ENCODE assay signal across 8 cellular contexts in the genomic region with DNA sequence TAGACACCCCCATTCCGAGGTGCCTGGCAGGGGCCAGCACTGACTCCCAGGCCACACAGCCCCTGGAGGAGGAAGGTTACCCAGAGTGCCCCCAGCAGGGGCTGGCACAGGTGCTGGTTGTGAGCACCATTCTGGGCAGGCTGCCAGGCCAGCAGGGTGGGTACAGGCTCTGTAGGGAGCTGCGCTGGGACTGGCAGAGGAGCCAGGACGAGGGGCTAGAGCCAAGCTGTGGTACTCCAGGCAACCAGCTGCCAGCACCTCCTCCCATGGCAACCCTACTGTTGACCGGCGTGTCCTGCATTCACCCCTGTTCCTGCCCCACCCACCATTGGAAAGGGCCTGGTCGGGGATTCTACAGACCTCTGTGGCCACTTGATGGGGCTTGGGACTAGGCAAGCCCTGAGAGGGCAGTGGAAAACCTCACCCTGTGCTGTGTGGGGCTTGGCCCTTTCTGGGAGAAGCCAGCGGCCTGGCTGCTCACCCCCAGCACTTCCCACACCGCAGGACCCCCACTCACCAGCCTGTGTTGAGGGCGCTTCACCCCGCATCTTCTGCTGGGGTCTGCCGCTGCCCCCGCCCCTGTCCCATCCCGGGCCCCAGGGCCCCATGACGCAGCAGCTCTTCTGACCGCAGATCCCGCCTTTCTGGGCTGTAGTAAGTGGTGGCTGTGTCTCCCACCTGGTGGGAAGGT. TPM values are rescaled to one million over a fixed set of nuclear protein-coding genes. Genes with fewer than 3 reads are reported as not detected.
DNase-seq lines count a peak whose midpoint lies in the region; ATAC-seq and TF ChIP-seq lines count a peak whose summit lies in the region.

No MANE protein-coding gene starts in this region.

- H3K4me1 ChIP-seq in tibial nerve = peaks cover 0 to 22% (median 0%) of the 10 kb centered on the region in 4 donors

- no peaks in the 10 kb centered on the region for H3K9me3 Mint-ChIP-seq in activated CD8-positive, alpha-beta memory T cell treated with anti-CD3 and anti-CD28 coated beads, Interleukin-2, amount 10 ng/mL, durations not matched to agents 7 days and 5 days (ENCODE audit: low read depth)
- no peaks in the 10 kb centered on the region for H3K9me3 Mint-ChIP-seq in T-cell

- CTCF ChIA-PET in activated CD8-positive, alpha-beta memory T cell treated with anti-CD3 and anti-CD28 coated beads, Interleukin-2, amount 10 ng/mL, durations not matched to agents 7 days and 5 days (lab: Charles Lee) = no interaction called here
- CTCF ChIA-PET in T-cell (lab: Charles Lee) = no interaction called here

- peaks cover 30% of the 10 kb centered on the region for H3K27me3 Mint-ChIP-seq in activated CD8-positive, alpha-beta memory T cell treated with anti-CD3 and anti-CD28 coated beads, Interleukin-2, amount 10 ng/mL, durations not matched to agents 7 days and 5 days
- peaks cover 15 to 35% of the 10 kb centered on the region in 2 donors for H3K27me3 Mint-ChIP-seq in T-cell

- peak overlapping the region in 1 of 4 donors; percentile 57 for H3K27ac ChIP-seq in tibial nerve

- H3K9me3 ChIP-seq in tibial nerve = no peaks in the 10 kb centered on the region

- H3K4me3 ChIP-seq in tibial nerve = peak overlapping the region in 3 of 4 donors; percentile 17 to 43 (median 17)

- WGBS in tibial nerve, 2 donors = 59 to 62% methylated on average over 6 to 16 of the region's 16 CpGs

- no peak for TF ChIP-seq CTCF in tibial nerve (IDR thresholded peaks at IDR 0.05)

- TF ChIP-seq EP300 in tibial nerve (IDR thresholded peaks at IDR 0.05) = no peak

- no peak overlapping the region for H3K4me3 Mint-ChIP-seq in activated CD8-positive, alpha-beta memory T cell treated with anti-CD3 and anti-CD28 coated beads, Interleukin-2, amount 10 ng/mL, durations not matched to agents 7 days and 5 days
- peak overlapping the region in 2 of 3 donors; percentile 45 to 75 for H3K4me3 Mint-ChIP-seq in T-cell

- H3K27ac Mint-ChIP-seq in activated CD8-positive, alpha-beta memory T cell treated with anti-CD3 and anti-CD28 coated beads, Interleukin-2, amount 10 ng/mL, durations not matched to agents 7 days and 5 days = no peak overlapping the region
- H3K27ac Mint-ChIP-seq in T-cell = no peak overlapping the region

- peak; percentile 64 for DNase-seq in activated CD8-positive, alpha-beta memory T cell treated with anti-CD3 and anti-CD28 coated beads, Interleukin-2, amount 50 U/mL, for 48 hours
- no peak for DNase-seq in activated CD8-positive, alpha-beta memory T cell treated with anti-CD3 and anti-CD28 coated beads, Interleukin-2, amount 10 ng/mL, durations not matched to agents 7 days and 5 days
- DNase-seq in T-cell (no peak), iPS-NIHi11 (ENCODE audit: low spot score) (peak; percentile 40), tibial nerve (ENCODE audit: low spot score in 2 of 2) (no peak), mucosa of gallbladder (ENCODE audit: low spot score) (no peak)

- no peak for TF ChIP-seq POLR2A in tibial nerve (IDR thresholded peaks at IDR 0.05)

- no peak for ATAC-seq in activated CD8-positive, alpha-beta memory T cell treated with anti-CD3 and anti-CD28 coated beads, Interleukin-2, amount 10 ng/mL, durations not matched to agents 7 days and 5 days
- no peak for ATAC-seq in T-cell (replicated peaks in 1 of 4)
- ATAC-seq in GM19455 (IDR thresholded peaks at IDR 0.05; ENCODE audit: unreplicated experiment) = no peak
- ATAC-seq in GM18498 (IDR thresholded peaks at IDR 0.05; ENCODE audit: unreplicated experiment) = no peak

- peaks cover 10% of the 10 kb centered on the region for H3K36me3 Mint-ChIP-seq in activated CD8-positive, alpha-beta memory T cell treated with anti-CD3 and anti-CD28 coated beads, Interleukin-2, amount 10 ng/mL, durations not matched to agents 7 days and 5 days
- H3K36me3 Mint-ChIP-seq in T-cell = no peaks in the 10 kb centered on the region

- H3K4me1 Mint-ChIP-seq in activated CD8-positive, alpha-beta memory T cell treated with anti-CD3 and anti-CD28 coated beads, Interleukin-2, amount 10 ng/mL, durations not matched to agents 7 days and 5 days = peaks cover 13% of the 10 kb centered on the region
- peaks cover 5 to 17% (median 8%) of the 10 kb centered on the region in 3 donors for H3K4me1 Mint-ChIP-seq in T-cell

- peaks cover 0 to 50% of the 10 kb centered on the region in 2 donors for H3K27me3 ChIP-seq in tibial nerve

- no peaks in the 10 kb centered on the region for H3K36me3 ChIP-seq in tibial nerve

- POLR2A ChIA-PET in T-cell (lab: Charles Lee) = interaction anchor here in 1 of 2 donors (0.6 kb wide), 1 partner anchor 9 kb away, joined by 3 read pairs; no protein-coding TSS in a partner anchor

RNA-seq across cellular contexts. Expression of gene CLDN5, which starts 1.9 kb away (rescaled TPM):
- not detected for total RNA-seq in activated CD8-positive, alpha-beta memory T cell treated with anti-CD3 and anti-CD28 coated beads, Interleukin-2, amount 10 ng/mL, durations not matched to agents 7 days and 5 days
- total RNA-seq in T-cell (under 1 TPM in 4 of 5 donors, not detected in 1; 0.36 to 0.98 (median 0.85) TPM), tibial nerve (100 to 1,000 TPM; 102 to 226 (median 170) TPM), mucosa of gallbladder (27.5 TPM)

RNA-seq across cellular contexts. Expression of gene CDC45, which starts 42.6 kb away (rescaled TPM):
- 100 to 1,000 TPM in 1 of 2 experiments, 10 to 100 TPM in 1; 94.8 to 104 TPM for total RNA-seq in activated CD8-positive, alpha-beta memory T cell treated with anti-CD3 and anti-CD28 coated beads, Interleukin-2, amount 10 ng/mL, durations not matched to agents 7 days and 5 days
- total RNA-seq in T-cell = 1 to 10 TPM in 4 of 5 donors, under 1 TPM in 1; 0.56 to 2.7 (median 2.2) TPM
- under 1 TPM in 1 of 4 donors, not detected in 3; 0.98 TPM for total RNA-seq in tibial nerve
- total RNA-seq in mucosa of gallbladder = 1.6 TPM

RNA-seq across cellular contexts. Expression of gene UFD1, which starts 43.3 kb away (rescaled TPM):
- total RNA-seq in activated CD8-positive, alpha-beta memory T cell treated with anti-CD3 and anti-CD28 coated beads, Interleukin-2, amount 10 ng/mL, durations not matched to agents 7 days and 5 days = 100 to 1,000 TPM in 1 of 2 experiments, 10 to 100 TPM in 1; 80.1 to 111 TPM
- 10 to 100 TPM; 52.9 to 85.1 (median 60.0) TPM for total RNA-seq in T-cell
- total RNA-seq in tibial nerve = 10 to 100 TPM; 26.9 to 38.1 (median 30.1) TPM
- 50.4 TPM for total RNA-seq in mucosa of gallbladder

Comparison
In these comparisons a context has a peak if more than half of its experiments do, and no peak if none do; other contexts are left out.
1. DNase-seq: peak in activated CD8-positive, alpha-beta memory T cell treated with anti-CD3 and anti-CD28 coated beads, Interleukin-2, amount 50 U/mL, for 48 hours (single experiment) and iPS-NIHi11 (single experiment); none in activated CD8-positive, alpha-beta memory T cell treated with anti-CD3 and anti-CD28 coated beads, Interleukin-2, amount 10 ng/mL, durations not matched to agents 7 days and 5 days (single experiment), T-cell (0 of 34), tibial nerve (0 of 2) and mucosa of gallbladder (single experiment).
2. RNA of gene CLDN5, which starts 1.9 kb away (total RNA-seq): 102 to 226 TPM in tibial nerve and 27.5 TPM in mucosa of gallbladder (single experiment); 0.36 to 0.98 TPM in T-cell and not detected in activated CD8-positive, alpha-beta memory T cell treated with anti-CD3 and anti-CD28 coated beads, Interleukin-2, amount 10 ng/mL, durations not matched to agents 7 days and 5 days; every median in the first group is over 10 times any median in the second.
3. RNA of gene CDC45, which starts 42.6 kb away (total RNA-seq): 94.8 to 104 TPM in activated CD8-positive, alpha-beta memory T cell treated with anti-CD3 and anti-CD28 coated beads, Interleukin-2, amount 10 ng/mL, durations not matched to agents 7 days and 5 days; 0.56 to 2.7 TPM in T-cell, 1.6 TPM in mucosa of gallbladder (single experiment) and 0.98 TPM in tibial nerve; every median in the first group is over 10 times any median in the second.